ENCODE assay signal across 1 cellular context in the genomic region with DNA sequence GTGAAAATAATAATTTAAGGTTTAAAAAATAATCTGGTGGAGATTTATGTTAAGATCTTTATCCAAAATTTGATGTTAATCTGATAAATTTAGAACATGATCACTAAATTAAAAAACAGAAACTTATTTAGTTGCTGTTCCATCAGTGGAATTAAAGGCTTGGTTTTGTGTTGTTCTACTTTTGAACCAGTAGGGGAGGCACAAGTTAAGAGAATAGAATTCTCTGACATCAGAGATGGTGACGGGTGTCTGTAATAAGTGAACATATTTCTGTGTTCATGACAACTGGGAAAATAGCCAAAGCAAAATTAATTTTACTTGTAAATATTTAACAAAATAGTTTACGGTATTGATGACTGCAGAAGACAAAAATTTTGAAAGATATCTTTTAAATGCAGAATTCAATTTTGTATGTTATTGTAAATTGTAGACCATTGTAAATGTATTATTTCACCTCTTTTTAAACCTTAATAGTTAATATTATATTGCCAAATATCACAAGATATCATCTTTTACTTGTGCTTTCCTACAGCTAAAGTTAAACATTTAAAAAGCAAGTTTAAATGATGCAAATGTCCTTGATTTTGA.
A peak's percentile ranks its signal among the peaks of the same experiment; 100 is the strongest.
TF ChIP-seq lines count a peak whose summit lies in the region.

No MANE protein-coding gene starts in this region.

TF ChIP-seq in K562, 482 proteins besides CTCF, POLR2A, EP300 and RAD21 (continued from another document):
- TF ChIP-seq, protein P1, sequence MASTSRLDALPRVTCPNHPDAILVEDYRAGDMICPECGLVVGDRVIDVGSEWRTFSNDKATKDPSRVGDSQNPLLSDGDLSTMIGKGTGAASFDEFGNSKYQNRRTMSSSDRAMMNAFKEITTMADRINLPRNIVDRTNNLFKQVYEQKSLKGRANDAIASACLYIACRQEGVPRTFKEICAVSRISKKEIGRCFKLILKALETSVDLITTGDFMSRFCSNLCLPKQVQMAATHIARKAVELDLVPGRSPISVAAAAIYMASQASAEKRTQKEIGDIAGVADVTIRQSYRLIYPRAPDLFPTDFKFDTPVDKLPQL (IDR thresholded peaks at IDR 0.05; ENCODE audit: extremely low read depth, insufficient read length) = no peak
- TF ChIP-seq JUND (IDR thresholded peaks at IDR 0.05; ENCODE audit: borderline replicate concordance, low read depth, low read length) (peak; percentile 67; the same call in 1 of the 2 replicates), JUND (tag; IDR thresholded peaks at IDR 0.05; ENCODE audit: borderline replicate concordance, low read depth, low read length) (peak; percentile 58; the same call in 2 of the 3 replicates), BACH1 (tag; IDR thresholded peaks at IDR 0.05) (no peak), TAL1 (IDR thresholded peaks at IDR 0.05) (0 out of 2 replicates have a peak, but pooled peaks have one; percentile 3), ATF7 (IDR thresholded peaks at IDR 0.05) (0 out of 2 replicates have a peak, but pooled peaks have one; percentile 25), CC2D1A (IDR thresholded peaks at IDR 0.05) (0 out of 2 replicates have a peak, but pooled peaks have one; percentile 26)
- TF ChIP-seq, protein P2, sequence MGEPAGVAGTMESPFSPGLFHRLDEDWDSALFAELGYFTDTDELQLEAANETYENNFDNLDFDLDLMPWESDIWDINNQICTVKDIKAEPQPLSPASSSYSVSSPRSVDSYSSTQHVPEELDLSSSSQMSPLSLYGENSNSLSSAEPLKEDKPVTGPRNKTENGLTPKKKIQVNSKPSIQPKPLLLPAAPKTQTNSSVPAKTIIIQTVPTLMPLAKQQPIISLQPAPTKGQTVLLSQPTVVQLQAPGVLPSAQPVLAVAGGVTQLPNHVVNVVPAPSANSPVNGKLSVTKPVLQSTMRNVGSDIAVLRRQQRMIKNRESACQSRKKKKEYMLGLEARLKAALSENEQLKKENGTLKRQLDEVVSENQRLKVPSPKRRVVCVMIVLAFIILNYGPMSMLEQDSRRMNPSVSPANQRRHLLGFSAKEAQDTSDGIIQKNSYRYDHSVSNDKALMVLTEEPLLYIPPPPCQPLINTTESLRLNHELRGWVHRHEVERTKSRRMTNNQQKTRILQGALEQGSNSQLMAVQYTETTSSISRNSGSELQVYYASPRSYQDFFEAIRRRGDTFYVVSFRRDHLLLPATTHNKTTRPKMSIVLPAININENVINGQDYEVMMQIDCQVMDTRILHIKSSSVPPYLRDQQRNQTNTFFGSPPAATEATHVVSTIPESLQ (CRISPR knock-in tag; IDR thresholded peaks at IDR 0.05) = no peak
- TF ChIP-seq, protein P3, sequence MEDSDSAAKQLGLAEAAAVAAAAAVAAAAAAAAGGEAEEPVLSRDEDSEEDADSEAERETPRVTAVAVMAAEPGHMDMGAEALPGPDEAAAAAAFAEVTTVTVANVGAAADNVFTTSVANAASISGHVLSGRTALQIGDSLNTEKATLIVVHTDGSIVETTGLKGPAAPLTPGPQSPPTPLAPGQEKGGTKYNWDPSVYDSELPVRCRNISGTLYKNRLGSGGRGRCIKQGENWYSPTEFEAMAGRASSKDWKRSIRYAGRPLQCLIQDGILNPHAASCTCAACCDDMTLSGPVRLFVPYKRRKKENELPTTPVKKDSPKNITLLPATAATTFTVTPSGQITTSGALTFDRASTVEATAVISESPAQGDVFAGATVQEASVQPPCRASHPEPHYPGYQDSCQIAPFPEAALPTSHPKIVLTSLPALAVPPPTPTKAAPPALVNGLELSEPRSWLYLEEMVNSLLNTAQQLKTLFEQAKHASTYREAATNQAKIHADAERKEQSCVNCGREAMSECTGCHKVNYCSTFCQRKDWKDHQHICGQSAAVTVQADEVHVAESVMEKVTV (CRISPR knock-in tag; IDR thresholded peaks at IDR 0.05) = peak; percentile 88
